In genomic region chr1:89065077-89065868, GRCh38 we compare ENCODE assay signal across 9 cellular contexts. TPM values are rescaled to one million over a fixed set of nuclear protein-coding genes. Genes with fewer than 3 reads are reported as not detected.
A peak's percentile ranks its signal among the peaks of the same experiment; 100 is the strongest.
DNase-seq lines count a peak whose midpoint lies in the region; ATAC-seq, FAIRE-seq and TF ChIP-seq lines count a peak whose summit lies in the region.
"Had no signal": no experiment of that assay in that cellular context is flagged by ENCODE, and none has a peak within 500 bp of the region (broad histone marks: within the 10 kb centered on the region; RNA-seq: fewer than 3 reads in every experiment).

A gene with protein sequence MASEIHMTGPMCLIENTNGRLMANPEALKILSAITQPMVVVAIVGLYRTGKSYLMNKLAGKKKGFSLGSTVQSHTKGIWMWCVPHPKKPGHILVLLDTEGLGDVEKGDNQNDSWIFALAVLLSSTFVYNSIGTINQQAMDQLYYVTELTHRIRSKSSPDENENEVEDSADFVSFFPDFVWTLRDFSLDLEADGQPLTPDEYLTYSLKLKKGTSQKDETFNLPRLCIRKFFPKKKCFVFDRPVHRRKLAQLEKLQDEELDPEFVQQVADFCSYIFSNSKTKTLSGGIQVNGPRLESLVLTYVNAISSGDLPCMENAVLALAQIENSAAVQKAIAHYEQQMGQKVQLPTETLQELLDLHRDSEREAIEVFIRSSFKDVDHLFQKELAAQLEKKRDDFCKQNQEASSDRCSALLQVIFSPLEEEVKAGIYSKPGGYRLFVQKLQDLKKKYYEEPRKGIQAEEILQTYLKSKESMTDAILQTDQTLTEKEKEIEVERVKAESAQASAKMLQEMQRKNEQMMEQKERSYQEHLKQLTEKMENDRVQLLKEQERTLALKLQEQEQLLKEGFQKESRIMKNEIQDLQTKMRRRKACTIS (minus strand): TSS chr1:89065208. CDS start chr1:89063234, 1,974 bp downstream.

- H3K27me3 Mint-ChIP-seq in activated CD4-positive, alpha-beta memory T cell treated with anti-CD3 and anti-CD28 coated beads, Interleukin-2, amount 10 ng/mL, durations not matched to agents 7 days and 5 days, result no peaks in the 10 kb centered on the region

- peaks cover 59% of the 10 kb centered on the region for H3K4me1 Mint-ChIP-seq in activated CD4-positive, alpha-beta memory T cell treated with anti-CD3 and anti-CD28 coated beads, Interleukin-2, amount 10 ng/mL, durations not matched to agents 7 days and 5 days

- peak within 1 kb of the TSS; percentile 43 for H2AFZ ChIP-seq in ACC112 (ENCODE audit: low read length, unreplicated experiment)

- H3K4me1 ChIP-seq in ACC112 (ENCODE audit: control insufficient read depth, insufficient read depth, low read length, unreplicated experiment) (peaks cover 18% of the 10 kb centered on the region), pancreas (no peaks in the 10 kb centered on the region)

- POLR2A ChIA-PET in activated CD4-positive, alpha-beta memory T cell treated with anti-CD3 and anti-CD28 coated beads, Interleukin-2, amount 10 ng/mL, durations not matched to agents 7 days and 5 days (lab: Charles Lee), result interaction anchor here (0.9 to 4.7 kb wide), 25 partner anchors 9 to 546 kb away, joined by 3 to 65 read pairs (median 4); partner anchors contain the start of genes GBP3, GBP4, GBP5 and GBP6

- no peaks in the 10 kb centered on the region for H3K9me3 Mint-ChIP-seq in activated CD4-positive, alpha-beta memory T cell treated with anti-CD3 and anti-CD28 coated beads, Interleukin-2, amount 10 ng/mL, durations not matched to agents 7 days and 5 days

- H3K27ac ChIP-seq in ACC112 (ENCODE audit: low read depth, low read length), result peak within 1 kb of the TSS; percentile 85
- H3K27ac ChIP-seq in pancreas, result peak within 1 kb of the TSS in 3 of 4 donors; percentile 53 to 85 (median 80)

- 26 to 37% methylated on average over 4 of the region's 4 CpGs for WGBS in pancreas, 2 donors

- H3K36me3 ChIP-seq in ACC112 (ENCODE audit: insufficient read depth, low read length) (peaks cover 14% of the 10 kb centered on the region), pancreas (no peaks in the 10 kb centered on the region)

- peak within 1 kb of the TSS; percentile 78 for H3K4me3 ChIP-seq in ACC112 (ENCODE audit: low read depth, low read length)
- H3K4me3 ChIP-seq in fibroblast of the aortic adventitia (ENCODE audit: low read depth, low read length), result peak within 1 kb of the TSS; percentile 68
- peak within 1 kb of the TSS in 3 of 4 donors; percentile 5 to 46 (median 18) for H3K4me3 ChIP-seq in pancreas

- CTCF ChIA-PET in activated CD4-positive, alpha-beta memory T cell treated with anti-CD3 and anti-CD28 coated beads, Interleukin-2, amount 10 ng/mL, durations not matched to agents 7 days and 5 days (lab: Charles Lee), result interaction anchor here (0.8 to 2.9 kb wide), 10 partner anchors 17 to 388 kb away, joined by 3 to 19 read pairs (median 4); no protein-coding TSS in a partner anchor

- no peak for DNase-seq in activated CD4-positive, alpha-beta memory T cell treated with anti-CD3 and anti-CD28 coated beads, Interleukin-2, amount 10 ng/mL, durations not matched to agents 7 days and 5 days
- DNase-seq in fibroblast of the aortic adventitia (ENCODE audit: low read depth) (peak; percentile 88), pancreas (no peak), NCI-H1694 treated with DMSO at 0.1 percent for 48 hours (lab: John Stamatoyannopoulos, UW) (no peak), NCI-H1417 treated with DMSO at 0.1 percent for 48 hours (lab: John Stamatoyannopoulos, UW) (no peak)

- intact Hi-C loops in pancreas (cut with DNase I), result no loop called here

- peak; percentile 98 for FAIRE-seq in pancreas (lab: Jason Lieb, UNC)

- no peak for TF ChIP-seq CTCF in fibroblast of the aortic adventitia (IDR thresholded peaks at IDR 0.05; ENCODE audit: insufficient read depth, low read length)
- TF ChIP-seq CTCF in pancreas (IDR thresholded peaks at IDR 0.05), result no peak

- H3K9me3 ChIP-seq in pancreas, result no peaks in the 10 kb centered on the region

- H3K4me3 Mint-ChIP-seq in activated CD4-positive, alpha-beta memory T cell treated with anti-CD3 and anti-CD28 coated beads, Interleukin-2, amount 10 ng/mL, durations not matched to agents 7 days and 5 days, result peak within 1 kb of the TSS; percentile 96

- H3K27ac Mint-ChIP-seq in activated CD4-positive, alpha-beta memory T cell treated with anti-CD3 and anti-CD28 coated beads, Interleukin-2, amount 10 ng/mL, durations not matched to agents 7 days and 5 days, result peak within 1 kb of the TSS; percentile 88

- H3K79me2 ChIP-seq in ACC112 (ENCODE audit: control insufficient read depth, insufficient read depth, low read length, unreplicated experiment), result peaks cover 34% of the 10 kb centered on the region

- H3K36me3 Mint-ChIP-seq in activated CD4-positive, alpha-beta memory T cell treated with anti-CD3 and anti-CD28 coated beads, Interleukin-2, amount 10 ng/mL, durations not matched to agents 7 days and 5 days (ENCODE audit: low read depth), result peaks cover 51% of the 10 kb centered on the region

- H3K27me3 ChIP-seq in ACC112 (ENCODE audit: insufficient read depth, low read length) (no peaks in the 10 kb centered on the region), pancreas (no peaks in the 10 kb centered on the region)

- peak; percentile 69 for ATAC-seq in GM18909 (IDR thresholded peaks at IDR 0.05; ENCODE audit: poor library complexity, unreplicated experiment)
- peak; percentile 57 for ATAC-seq in HG03196 (IDR thresholded peaks at IDR 0.05; ENCODE audit: unreplicated experiment)
- ATAC-seq in pancreas, result peak; percentile 78 to 95 (median 92)
- ATAC-seq: HCT116 had no signal

RNA-seq across cellular contexts. Expression of the gene that starts here (rescaled TPM):
- total RNA-seq in activated CD4-positive, alpha-beta memory T cell treated with anti-CD3 and anti-CD28 coated beads, Interleukin-2, amount 10 ng/mL, durations not matched to agents 7 days and 5 days, result 100 to 1,000 TPM; 141 to 144 TPM
- total RNA-seq in fibroblast of the aortic adventitia (ENCODE audit: low replicate concordance) (16.7 and 49.2 TPM in 2 replicates), pancreas (1 to 10 TPM; 1.3 to 8.5 (median 3.0) TPM)
- polyA plus RNA-seq in pancreas, result 1 to 10 TPM; 3.8 to 4.9 TPM

Comparison
In these comparisons a context has a peak if more than half of its experiments do, and no peak if none do; other contexts are left out.
1. H3K4me3 ChIP-seq: peak in every context shown above with its lines; median percentile 78 in ACC112; 68 in fibroblast of the aortic adventitia; 18 in pancreas.